ENCODE assay signal across 20 cellular contexts in the genomic region with DNA sequence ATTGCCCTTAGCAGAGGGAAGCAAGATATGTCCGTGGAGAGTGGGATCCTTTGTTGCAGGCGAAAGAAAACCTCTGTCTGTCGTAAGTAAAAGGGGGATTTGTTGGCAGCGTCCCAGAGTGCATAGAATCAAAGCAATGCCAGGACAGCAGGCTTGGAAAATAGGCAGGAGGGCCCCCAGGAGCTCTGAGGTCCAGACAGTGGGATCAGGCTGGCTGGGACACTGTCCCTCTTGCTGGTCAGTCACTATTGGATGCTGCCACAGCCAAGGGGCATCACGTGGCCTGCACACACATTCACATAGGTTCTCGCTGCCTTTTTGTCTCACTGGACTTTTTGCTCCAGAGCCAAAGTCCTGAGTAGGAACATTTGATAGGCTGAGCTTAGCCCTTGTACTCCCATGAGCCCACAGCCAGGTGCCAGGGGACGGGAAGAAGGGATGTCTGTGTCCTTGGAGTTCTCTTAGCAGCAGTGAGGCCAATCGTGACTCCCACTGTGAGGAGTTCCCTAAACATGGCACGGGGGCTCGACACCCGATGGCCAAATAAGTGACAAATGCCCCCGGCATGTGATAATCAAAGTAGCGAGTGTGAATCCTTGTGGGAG. TPM values are rescaled to one million over a fixed set of nuclear protein-coding genes. Genes with fewer than 3 reads are reported as not detected.
DNase-seq lines count a peak whose midpoint lies in the region; ATAC-seq and TF ChIP-seq lines count a peak whose summit lies in the region.
"Had no signal": no experiment of that assay in that cellular context is flagged by ENCODE, and none has a peak within 500 bp of the region (broad histone marks: within the 10 kb centered on the region; RNA-seq: fewer than 3 reads in every experiment).

No MANE protein-coding gene starts in this region.

- CTCF ChIA-PET in MCF 10A (lab: Yijun Ruan, JAX) = interaction anchor here (0.6 kb wide), 1 partner anchor 1335 kb away, joined by 6 read pairs; no protein-coding TSS in a partner anchor

- H3K4me1 Mint-ChIP-seq in chondrocyte (ENCODE audit: low read depth) (no peaks in the 10 kb centered on the region), MCF 10A (ENCODE audit: insufficient read depth, unreplicated experiment) (no peaks in the 10 kb centered on the region)

- H3K27ac Mint-ChIP-seq in chondrocyte (ENCODE audit: unreplicated experiment) (no peak overlapping the region), MCF 10A (ENCODE audit: low read depth, unreplicated experiment) (no peak overlapping the region)

- POLR2A ChIA-PET in MCF 10A (lab: Yijun Ruan, JAX) = no interaction called here

- H3K4me3 ChIP-seq in lower lobe of right lung = no peak overlapping the region
- H3K4me3 ChIP-seq in upper lobe of right lung = no peak overlapping the region
- no peak overlapping the region for H3K4me3 ChIP-seq in uterus
- H3K4me3 ChIP-seq: SJCRH30 had no signal

- H3K27me3 Mint-ChIP-seq in chondrocyte (ENCODE audit: low read depth) = peaks cover 9% of the 10 kb centered on the region
- peaks cover 45% of the 10 kb centered on the region for H3K27me3 Mint-ChIP-seq in MCF 10A (ENCODE audit: insufficient read depth, unreplicated experiment)

- H3K9me3 ChIP-seq in lower lobe of right lung = no peaks in the 10 kb centered on the region
- H3K9me3 ChIP-seq in upper lobe of right lung = no peaks in the 10 kb centered on the region
- no peaks in the 10 kb centered on the region for H3K9me3 ChIP-seq in uterus
- H3K9me3 ChIP-seq: SJCRH30 had no signal

- H3K36me3 ChIP-seq in lower lobe of right lung (peaks cover 58% of the 10 kb centered on the region), upper lobe of right lung (peaks cover 40% of the 10 kb centered on the region), uterus (no peaks in the 10 kb centered on the region)
- H3K36me3 ChIP-seq: SJCRH30 had no signal

- ATAC-seq in lower lobe of right lung (no peak), upper lobe of right lung (peak; percentile 14), GM18870 (IDR thresholded peaks at IDR 0.05; ENCODE audit: unreplicated experiment) (no peak)
- ATAC-seq: PC-3, SK-N-SH treated with all-trans-retinoic acid at 6 μM for 48 hours had no signal

- H3K27me3 ChIP-seq in lower lobe of right lung (ENCODE audit: low read depth) (no peaks in the 10 kb centered on the region), upper lobe of right lung (no peaks in the 10 kb centered on the region), uterus (no peaks in the 10 kb centered on the region)
- H3K27me3 ChIP-seq: SJCRH30 had no signal

- H3K4me3 Mint-ChIP-seq in chondrocyte (ENCODE audit: unreplicated experiment) (no peak overlapping the region), MCF 10A (ENCODE audit: unreplicated experiment) (no peak overlapping the region)

- H3K27ac ChIP-seq in lower lobe of right lung (no peak overlapping the region), upper lobe of right lung (no peak overlapping the region), uterus (no peak overlapping the region)
- H3K27ac ChIP-seq: SJCRH30 had no signal

- H3K4me1 ChIP-seq in lower lobe of right lung = no peaks in the 10 kb centered on the region
- H3K4me1 ChIP-seq in upper lobe of right lung = no peaks in the 10 kb centered on the region
- no peaks in the 10 kb centered on the region for H3K4me1 ChIP-seq in uterus
- H3K4me1 ChIP-seq: SJCRH30 had no signal

- no TSS peak for BruUV-seq in MCF 10A (replicated peaks; lab: Mats Ljungman, UMichigan)

- TF ChIP-seq CTCF in chondrocyte (IDR thresholded peaks at IDR 0.05) = no peak
- no peak for TF ChIP-seq CTCF in lower lobe of right lung (IDR thresholded peaks at IDR 0.05)
- no peak for TF ChIP-seq CTCF in upper lobe of right lung (IDR thresholded peaks at IDR 0.05)
- TF ChIP-seq CTCF in MCF 10A (IDR thresholded peaks at IDR 0.05; ENCODE audit: unreplicated experiment) = no peak
- no peak for TF ChIP-seq CTCF in uterus (IDR thresholded peaks at IDR 0.05)

- intact Hi-C loops in lower lobe of right lung (cut with DNase I) (no loop called here), upper lobe of right lung (cut with DNase I) (no loop called here), MCF 10A (cut with micrococcal nuclease) (no loop called here), uterus (cut with DNase I; ENCODE audit: low total_unique reads) (no loop called here)

- DNase-seq in activated effector memory CD4-positive, alpha-beta T cell treated with anti-CD3 and anti-CD28 coated beads, Interleukin-2, amount 50 U/mL, for 16 hours = peak; percentile 59
- no peak for DNase-seq in activated effector memory CD4-positive, alpha-beta T cell treated with Interleukin-2 at 50 U/mL for 16 hours
- DNase-seq in chondrocyte (ENCODE audit: low spot score) (peak; percentile 91), lower lobe of right lung (peak; percentile 38), upper lobe of right lung (no peak), MCF 10A (ENCODE audit: unreplicated experiment) (no peak), uterus (no peak)
- DNase-seq: Calu3, DMS153, DND-41, NCI-H1092 treated with DMSO at 0.1 percent for 48 hours, NCI-H1436 treated with DMSO at 0.1 percent for 48 hours, NCI-H187 treated with DMSO at 0.1 percent for 48 hours, NCI-H2107, NCI-H524, NCI-H748 treated with DMSO at 0.1 percent for 48 hours, PC-3, SJCRH30 had no signal

- TF ChIP-seq POLR2A in uterus (IDR thresholded peaks at IDR 0.05) = no peak

- H3K36me3 Mint-ChIP-seq in chondrocyte (ENCODE audit: low read depth) = peaks cover 25% of the 10 kb centered on the region
- no peaks in the 10 kb centered on the region for H3K36me3 Mint-ChIP-seq in MCF 10A (ENCODE audit: insufficient read depth, unreplicated experiment)

- H3K9me3 Mint-ChIP-seq in chondrocyte (ENCODE audit: low read depth) (no peaks in the 10 kb centered on the region), MCF 10A (ENCODE audit: unreplicated experiment) (no peaks in the 10 kb centered on the region)

RNA-seq across cellular contexts. Expression of a gene that starts 10.7 kb away (rescaled TPM):
- total RNA-seq in chondrocyte (2.2 to 8.4 TPM (median 3.0 TPM) in 3 replicates), lower lobe of right lung (14.3 TPM), upper lobe of right lung (14.7 TPM), MCF 10A (2022) (2.3 and 3.5 TPM in 2 replicates), uterus (10 to 100 TPM in 1 of 4 donors, 1 to 10 TPM in 2, under 1 TPM in 1; 0.29 to 17.6 (median 4.4) TPM)
- total RNA-seq: SJCRH30 had no signal

Comparison
In these comparisons a context has a peak if more than half of its experiments do, and no peak if none do; other contexts are left out.
1. DNase-seq: peak in activated effector memory CD4-positive, alpha-beta T cell treated with anti-CD3 and anti-CD28 coated beads, Interleukin-2, amount 50 U/mL, for 16 hours (single experiment), chondrocyte (single experiment) and lower lobe of right lung (single experiment); none in activated effector memory CD4-positive, alpha-beta T cell treated with Interleukin-2 at 50 U/mL for 16 hours (single experiment), upper lobe of right lung (single experiment), MCF 10A (single experiment) and uterus (0 of 2).